14 cellular contexts compared by ENCODE assay signal in genomic region chr12:75720807-75721206, GRCh38.
DNase-seq lines count a peak whose midpoint lies in the region; ATAC-seq, FAIRE-seq and TF ChIP-seq lines count a peak whose summit lies in the region.
"Had no signal": no experiment of that assay in that cellular context is flagged by ENCODE, and none has a peak within 500 bp of the region (broad histone marks: within the 10 kb centered on the region; RNA-seq: fewer than 3 reads in every experiment).

No MANE protein-coding gene starts in this region.

- no peaks in the 10 kb centered on the region for H3K36me3 ChIP-seq in heart right ventricle
- H3K36me3 ChIP-seq in Panc1 (ENCODE audit: control insufficient read depth, insufficient read depth, low read length) = no peaks in the 10 kb centered on the region
- no peaks in the 10 kb centered on the region for H3K36me3 ChIP-seq in uterus
- no peaks in the 10 kb centered on the region for H3K36me3 ChIP-seq in ascending aorta
- H3K36me3 ChIP-seq: colonic mucosa had no signal

- no peak for DNase-seq in heart right ventricle
- DNase-seq in right cardiac atrium = no peak
- no peak for DNase-seq in Panc1 (ENCODE audit: low read depth, low spot score)
- peak; percentile 90 to 96 for DNase-seq in foreskin keratinocyte
- DNase-seq in uterus = no peak
- no peak for DNase-seq in ascending aorta (ENCODE audit: low spot score in 2 of 2)
- DNase-seq in GM12892 (ENCODE audit: insufficient read length) = no peak
- DNase-seq: activated T-cell treated with anti-CD3 and anti-CD28 coated beads, Interleukin-2, amount 50 U/mL, for 72 hours; colonic mucosa; head of caudate nucleus; stimulated activated CD4-positive, alpha-beta T cell treated with anti-CD3 and anti-CD28 coated beads, Interleukin-12 subunit alpha, Interleukin-12 subunit beta, amount 100 ng/mL, for 4 hours had no signal

- peak overlapping the region in 7 of 10 donors; percentile 24 to 89 (median 80) for H3K27ac ChIP-seq in heart right ventricle
- no peak overlapping the region for H3K27ac ChIP-seq in right cardiac atrium (ENCODE audit: low read length)
- H3K27ac ChIP-seq in Panc1 (ENCODE audit: low read length) = peak overlapping the region; percentile 100
- H3K27ac ChIP-seq in foreskin keratinocyte = peak overlapping the region; percentile 76
- peak overlapping the region; percentile 66 to 78 for H3K27ac ChIP-seq in uterus
- no peak overlapping the region for H3K27ac ChIP-seq in ascending aorta
- H3K27ac ChIP-seq: colonic mucosa had no signal

- H3K4me1 ChIP-seq in heart right ventricle = peaks cover 13 to 59% (median 47%) of the 10 kb centered on the region in 9 donors
- H3K4me1 ChIP-seq in right cardiac atrium (ENCODE audit: control insufficient read depth, insufficient read depth, low read length) = peaks cover 8% of the 10 kb centered on the region
- peaks cover 66% of the 10 kb centered on the region for H3K4me1 ChIP-seq in Panc1 (ENCODE audit: control insufficient read depth, insufficient read depth, low read length)
- peaks cover 56% of the 10 kb centered on the region for H3K4me1 ChIP-seq in foreskin keratinocyte
- peaks cover 0 to 12% of the 10 kb centered on the region in 2 donors for H3K4me1 ChIP-seq in uterus
- peaks cover 4% of the 10 kb centered on the region in 2 donors for H3K4me1 ChIP-seq in ascending aorta

- in situ Hi-C loops in Panc1 (cut with HindIII; ENCODE audit: low pct_unique_long_range_greater_than_20kb, low sequenced_read_pairs) = no loop called here

- no peak for FAIRE-seq in GM12892 (lab: Jason Lieb, UNC)
- FAIRE-seq: GM19239 had no signal

- POLR2A ChIA-PET in Panc1 (lab: Charles Lee) = interaction anchor here (0.6 kb wide), 1 partner anchor 283 kb away, joined by 3 read pairs; no protein-coding TSS in a partner anchor

- CTCF ChIA-PET in Panc1 (lab: Charles Lee) = interaction anchor here (0.5 kb wide), 1 partner anchor 184 kb away, joined by 6 read pairs; no protein-coding TSS in a partner anchor

- intact Hi-C loops in heart right ventricle (cut with DNase I) = loop anchor here in 7 of 10 donors (5.0 to 10.0 kb wide), 2 partner anchors 311 to 314 kb away; partner anchors contain the start of gene PHLDA1 (in 7 of the 7)
- intact Hi-C loops in right cardiac atrium (cut with DNase I) = loop anchor here in 1 of 4 donors (10.0 kb wide), 1 partner anchor 314 kb away; the partner anchor contains the start of gene PHLDA1
- intact Hi-C loops in Panc1 (cut with micrococcal nuclease; ENCODE audit: unreplicated experiment) = loop anchor here (5.0 to 10.0 kb wide), 4 partner anchors 46 to 301 kb away; partner anchors contain the start of gene KRR1
- intact Hi-C loops in uterus (cut with DNase I; ENCODE audit: low total_unique reads) = no loop called here
- intact Hi-C loops in ascending aorta (cut with DNase I) = loop anchor here (5.0 kb wide), 1 partner anchor 311 kb away; the partner anchor contains the start of gene PHLDA1

- 19 to 32% methylated on average over 4 of the region's 4 CpGs for WGBS in heart right ventricle, 2 donors
- WGBS in right cardiac atrium = 23% methylated on average over 4 of the region's 4 CpGs

- no peaks in the 10 kb centered on the region for H3K27me3 ChIP-seq in heart right ventricle
- H3K27me3 ChIP-seq in right cardiac atrium (ENCODE audit: control insufficient read depth, insufficient read depth) = no peaks in the 10 kb centered on the region
- no peaks in the 10 kb centered on the region for H3K27me3 ChIP-seq in Panc1 (ENCODE audit: control insufficient read depth, insufficient read depth, low read length)
- no peaks in the 10 kb centered on the region for H3K27me3 ChIP-seq in foreskin keratinocyte
- H3K27me3 ChIP-seq in uterus = no peaks in the 10 kb centered on the region
- no peaks in the 10 kb centered on the region for H3K27me3 ChIP-seq in ascending aorta
- H3K27me3 ChIP-seq: colonic mucosa had no signal

- ATAC-seq in heart right ventricle (peak in 1 of 8 donors; percentile 17), right cardiac atrium (no peak), Panc1 (peak; percentile 72), foreskin keratinocyte (peak; percentile 56), HG02973 (IDR thresholded peaks at IDR 0.05; ENCODE audit: unreplicated experiment) (no peak)
- ATAC-seq: activated T-cell treated with anti-CD3 and anti-CD28 coated beads, Interleukin-2, amount 50 U/mL, for 72 hours; stimulated activated effector memory CD8-positive, alpha-beta T cell treated with anti-CD3 and anti-CD28 coated beads, Interleukin-12 subunit alpha, Interleukin-12 subunit beta, amount 100 ng/mL, for 72 hours had no signal

- TF ChIP-seq POLR2A in uterus (IDR thresholded peaks at IDR 0.05) (no peak), GM12892 (IDR thresholded peaks at IDR 0.05; ENCODE audit: low read depth, low read length) (no peak)

- H3K9me3 ChIP-seq in heart right ventricle (no peaks in the 10 kb centered on the region), right cardiac atrium (ENCODE audit: control insufficient read depth, low read length) (no peaks in the 10 kb centered on the region), Panc1 (ENCODE audit: control insufficient read depth, insufficient read depth, low read depth, low read length) (peaks cover 21% of the 10 kb centered on the region; the same call in 1 of the 2 replicates), uterus (no peaks in the 10 kb centered on the region), ascending aorta (no peaks in the 10 kb centered on the region)
- H3K9me3 ChIP-seq: colonic mucosa had no signal

- BruUV-seq in Panc1 (replicated peaks; lab: Mats Ljungman, UMichigan) = no TSS peak

- no peak for TF ChIP-seq CTCF in heart right ventricle (IDR thresholded peaks at IDR 0.05)
- TF ChIP-seq CTCF in Panc1 (IDR thresholded peaks at IDR 0.05) = no peak
- no peak for TF ChIP-seq CTCF in foreskin keratinocyte (conservative IDR thresholded peaks at IDR 0.05)
- no peak for TF ChIP-seq CTCF in uterus (IDR thresholded peaks at IDR 0.05)
- TF ChIP-seq CTCF in ascending aorta (IDR thresholded peaks at IDR 0.05) = no peak

- H3K4me3 ChIP-seq in heart right ventricle (no peak overlapping the region), right cardiac atrium (ENCODE audit: low read length) (no peak overlapping the region), Panc1 (ENCODE audit: low read depth in 2 of 2, low read length in 2 of 2) (0 out of 4 replicates have a peak overlapping the region, but pooled peaks of 1 of the 2 experiments have one; percentile 2), uterus (no peak overlapping the region), ascending aorta (no peak overlapping the region)
- H3K4me3 ChIP-seq: colonic mucosa had no signal

Comparison
In these comparisons a context has a peak if more than half of its experiments do, and no peak if none do; other contexts are left out.
1. H3K27ac ChIP-seq: peak in heart right ventricle (7 of 10), Panc1 (single experiment), foreskin keratinocyte (single experiment) and uterus (2 of 2); none in right cardiac atrium (single experiment) and ascending aorta (0 of 2).
2. ATAC-seq: peak in Panc1 (single experiment) and foreskin keratinocyte (single experiment); none in right cardiac atrium (0 of 2) and HG02973 (single experiment).
3. DNase-seq: peak in foreskin keratinocyte (2 of 2); none in heart right ventricle (0 of 2), right cardiac atrium (0 of 3), Panc1 (single experiment), uterus (0 of 2), ascending aorta (0 of 2) and GM12892 (single experiment).